ENCODE assay signal across 1 cellular context in the genomic region with DNA sequence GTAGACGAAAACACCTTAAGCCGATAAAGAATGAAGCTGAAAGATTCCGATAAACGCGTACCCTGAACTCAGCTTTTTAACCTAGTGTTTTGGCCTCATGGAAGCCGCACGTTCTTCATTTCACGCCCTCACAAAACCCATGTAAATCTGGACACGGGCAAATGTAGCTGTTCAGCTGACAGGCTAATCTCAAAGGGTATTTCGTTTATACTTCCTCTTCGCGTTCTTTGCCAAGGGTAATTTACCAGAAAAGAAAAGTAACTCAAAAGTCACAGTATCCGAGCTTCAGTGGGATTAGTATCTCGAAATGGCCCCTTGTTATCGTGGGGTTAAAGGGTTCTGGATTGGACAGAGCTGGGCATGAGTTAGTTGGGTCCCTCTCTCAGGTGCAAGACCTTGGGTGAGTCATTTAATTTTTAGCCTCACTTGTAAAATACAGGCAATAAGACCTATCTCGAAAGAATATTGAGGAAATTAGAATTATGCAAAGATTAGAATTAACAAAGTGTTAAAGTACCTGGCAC.
TF ChIP-seq lines count a peak whose summit lies in the region.

No MANE protein-coding gene starts in this region.

TF ChIP-seq in HepG2, 621 proteins besides CTCF, POLR2A, EP300 and RAD21 (continued from another document and continues in another):
- TF ChIP-seq, protein P1, sequence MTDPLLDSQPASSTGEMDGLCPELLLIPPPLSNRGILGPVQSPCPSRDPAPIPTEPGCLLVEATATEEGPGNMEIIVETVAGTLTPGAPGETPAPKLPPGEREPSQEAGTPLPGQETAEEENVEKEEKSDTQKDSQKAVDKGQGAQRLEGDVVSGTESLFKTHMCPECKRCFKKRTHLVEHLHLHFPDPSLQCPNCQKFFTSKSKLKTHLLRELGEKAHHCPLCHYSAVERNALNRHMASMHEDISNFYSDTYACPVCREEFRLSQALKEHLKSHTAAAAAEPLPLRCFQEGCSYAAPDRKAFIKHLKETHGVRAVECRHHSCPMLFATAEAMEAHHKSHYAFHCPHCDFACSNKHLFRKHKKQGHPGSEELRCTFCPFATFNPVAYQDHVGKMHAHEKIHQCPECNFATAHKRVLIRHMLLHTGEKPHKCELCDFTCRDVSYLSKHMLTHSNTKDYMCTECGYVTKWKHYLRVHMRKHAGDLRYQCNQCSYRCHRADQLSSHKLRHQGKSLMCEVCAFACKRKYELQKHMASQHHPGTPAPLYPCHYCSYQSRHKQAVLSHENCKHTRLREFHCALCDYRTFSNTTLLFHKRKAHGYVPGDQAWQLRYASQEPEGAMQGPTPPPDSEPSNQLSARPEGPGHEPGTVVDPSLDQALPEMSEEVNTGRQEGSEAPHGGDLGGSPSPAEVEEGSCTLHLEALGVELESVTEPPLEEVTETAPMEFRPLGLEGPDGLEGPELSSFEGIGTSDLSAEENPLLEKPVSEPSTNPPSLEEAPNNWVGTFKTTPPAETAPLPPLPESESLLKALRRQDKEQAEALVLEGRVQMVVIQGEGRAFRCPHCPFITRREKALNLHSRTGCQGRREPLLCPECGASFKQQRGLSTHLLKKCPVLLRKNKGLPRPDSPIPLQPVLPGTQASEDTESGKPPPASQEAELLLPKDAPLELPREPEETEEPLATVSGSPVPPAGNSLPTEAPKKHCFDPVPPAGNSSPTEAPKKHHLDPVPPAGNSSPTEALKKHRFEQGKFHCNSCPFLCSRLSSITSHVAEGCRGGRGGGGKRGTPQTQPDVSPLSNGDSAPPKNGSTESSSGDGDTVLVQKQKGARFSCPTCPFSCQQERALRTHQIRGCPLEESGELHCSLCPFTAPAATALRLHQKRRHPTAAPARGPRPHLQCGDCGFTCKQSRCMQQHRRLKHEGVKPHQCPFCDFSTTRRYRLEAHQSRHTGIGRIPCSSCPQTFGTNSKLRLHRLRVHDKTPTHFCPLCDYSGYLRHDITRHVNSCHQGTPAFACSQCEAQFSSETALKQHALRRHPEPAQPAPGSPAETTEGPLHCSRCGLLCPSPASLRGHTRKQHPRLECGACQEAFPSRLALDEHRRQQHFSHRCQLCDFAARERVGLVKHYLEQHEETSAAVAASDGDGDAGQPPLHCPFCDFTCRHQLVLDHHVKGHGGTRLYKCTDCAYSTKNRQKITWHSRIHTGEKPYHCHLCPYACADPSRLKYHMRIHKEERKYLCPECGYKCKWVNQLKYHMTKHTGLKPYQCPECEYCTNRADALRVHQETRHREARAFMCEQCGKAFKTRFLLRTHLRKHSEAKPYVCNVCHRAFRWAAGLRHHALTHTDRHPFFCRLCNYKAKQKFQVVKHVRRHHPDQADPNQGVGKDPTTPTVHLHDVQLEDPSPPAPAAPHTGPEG (CRISPR knock-in tag; IDR thresholded peaks at IDR 0.05), result peak; percentile 10; the same call in 1 of the 2 replicates
- TF ChIP-seq PRDM15 (CRISPR knock-in tag; IDR thresholded peaks at IDR 0.05) (no peak), SALL2 (CRISPR knock-in tag; IDR thresholded peaks at IDR 0.05) (peak; percentile 17; the same call in 1 of the 2 replicates), MXD4 (CRISPR knock-in tag; IDR thresholded peaks at IDR 0.05) (peak; percentile 7; the same call in 1 of the 2 replicates), CBX2 (IDR thresholded peaks at IDR 0.05; ENCODE audit: low read depth, low read length) (peak; percentile 51), CBX2 (CRISPR knock-in tag; IDR thresholded peaks at IDR 0.05; ENCODE audit: low read depth) (no peak), LRRFIP1 (CRISPR knock-in tag; conservative IDR thresholded peaks at IDR 0.05) (0 out of 2 replicates have a peak, but pooled peaks have one; percentile 1), SP2 (CRISPR knock-in tag; IDR thresholded peaks at IDR 0.05) (no peak), ZNF580 (CRISPR knock-in tag; IDR thresholded peaks at IDR 0.05; ENCODE audit: borderline replicate concordance, low read depth) (no peak), SAFB2 (CRISPR knock-in tag; IDR thresholded peaks at IDR 0.05; ENCODE audit: borderline replicate concordance, low read depth) (no peak), YEATS4 (CRISPR knock-in tag; IDR thresholded peaks at IDR 0.05; ENCODE audit: borderline replicate concordance) (no peak), ZNF775 (CRISPR knock-in tag; IDR thresholded peaks at IDR 0.05; ENCODE audit: borderline replicate concordance) (no peak), BCL6 (CRISPR knock-in tag; IDR thresholded peaks at IDR 0.05) (no peak), SKI (IDR thresholded peaks at IDR 0.05; ENCODE audit: partially characterized antibody) (no peak), NFYB (CRISPR knock-in tag; IDR thresholded peaks at IDR 0.05) (no peak), ATF1 (CRISPR knock-in tag; IDR thresholded peaks at IDR 0.05) (no peak), ZNF570 (CRISPR knock-in tag; IDR thresholded peaks at IDR 0.05; ENCODE audit: borderline replicate concordance) (no peak), ISX (CRISPR knock-in tag; conservative IDR thresholded peaks at IDR 0.05) (peak; percentile 95), MEIS2 (CRISPR knock-in tag; IDR thresholded peaks at IDR 0.05) (peak; percentile 11; the same call in 1 of the 2 replicates), GTF2F1 (IDR thresholded peaks at IDR 0.05; ENCODE audit: low read length) (no peak), THAP11 (CRISPR knock-in tag; IDR thresholded peaks at IDR 0.05) (no peak), TEF (CRISPR knock-in tag; IDR thresholded peaks at IDR 0.05) (no peak), ZNF264 (CRISPR knock-in tag; IDR thresholded peaks at IDR 0.05) (peak; percentile 46), ZNF773 (CRISPR knock-in tag; IDR thresholded peaks at IDR 0.05; ENCODE audit: borderline replicate concordance) (0 out of 2 replicates have a peak, but pooled peaks have one; percentile 7)
- TF ChIP-seq, protein P2, sequence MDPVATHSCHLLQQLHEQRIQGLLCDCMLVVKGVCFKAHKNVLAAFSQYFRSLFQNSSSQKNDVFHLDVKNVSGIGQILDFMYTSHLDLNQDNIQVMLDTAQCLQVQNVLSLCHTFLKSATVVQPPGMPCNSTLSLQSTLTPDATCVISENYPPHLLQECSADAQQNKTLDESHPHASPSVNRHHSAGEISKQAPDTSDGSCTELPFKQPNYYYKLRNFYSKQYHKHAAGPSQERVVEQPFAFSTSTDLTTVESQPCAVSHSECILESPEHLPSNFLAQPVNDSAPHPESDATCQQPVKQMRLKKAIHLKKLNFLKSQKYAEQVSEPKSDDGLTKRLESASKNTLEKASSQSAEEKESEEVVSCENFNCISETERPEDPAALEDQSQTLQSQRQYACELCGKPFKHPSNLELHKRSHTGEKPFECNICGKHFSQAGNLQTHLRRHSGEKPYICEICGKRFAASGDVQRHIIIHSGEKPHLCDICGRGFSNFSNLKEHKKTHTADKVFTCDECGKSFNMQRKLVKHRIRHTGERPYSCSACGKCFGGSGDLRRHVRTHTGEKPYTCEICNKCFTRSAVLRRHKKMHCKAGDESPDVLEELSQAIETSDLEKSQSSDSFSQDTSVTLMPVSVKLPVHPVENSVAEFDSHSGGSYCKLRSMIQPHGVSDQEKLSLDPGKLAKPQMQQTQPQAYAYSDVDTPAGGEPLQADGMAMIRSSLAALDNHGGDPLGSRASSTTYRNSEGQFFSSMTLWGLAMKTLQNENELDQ (CRISPR knock-in tag; IDR thresholded peaks at IDR 0.05; ENCODE audit: borderline replicate concordance), result no peak
- TF ChIP-seq, protein P3, sequence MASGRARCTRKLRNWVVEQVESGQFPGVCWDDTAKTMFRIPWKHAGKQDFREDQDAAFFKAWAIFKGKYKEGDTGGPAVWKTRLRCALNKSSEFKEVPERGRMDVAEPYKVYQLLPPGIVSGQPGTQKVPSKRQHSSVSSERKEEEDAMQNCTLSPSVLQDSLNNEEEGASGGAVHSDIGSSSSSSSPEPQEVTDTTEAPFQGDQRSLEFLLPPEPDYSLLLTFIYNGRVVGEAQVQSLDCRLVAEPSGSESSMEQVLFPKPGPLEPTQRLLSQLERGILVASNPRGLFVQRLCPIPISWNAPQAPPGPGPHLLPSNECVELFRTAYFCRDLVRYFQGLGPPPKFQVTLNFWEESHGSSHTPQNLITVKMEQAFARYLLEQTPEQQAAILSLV (CRISPR knock-in tag; IDR thresholded peaks at IDR 0.05; ENCODE audit: borderline replicate concordance), result no peak
- TF ChIP-seq, protein P4, sequence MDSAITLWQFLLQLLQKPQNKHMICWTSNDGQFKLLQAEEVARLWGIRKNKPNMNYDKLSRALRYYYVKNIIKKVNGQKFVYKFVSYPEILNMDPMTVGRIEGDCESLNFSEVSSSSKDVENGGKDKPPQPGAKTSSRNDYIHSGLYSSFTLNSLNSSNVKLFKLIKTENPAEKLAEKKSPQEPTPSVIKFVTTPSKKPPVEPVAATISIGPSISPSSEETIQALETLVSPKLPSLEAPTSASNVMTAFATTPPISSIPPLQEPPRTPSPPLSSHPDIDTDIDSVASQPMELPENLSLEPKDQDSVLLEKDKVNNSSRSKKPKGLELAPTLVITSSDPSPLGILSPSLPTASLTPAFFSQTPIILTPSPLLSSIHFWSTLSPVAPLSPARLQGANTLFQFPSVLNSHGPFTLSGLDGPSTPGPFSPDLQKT (CRISPR knock-in tag; IDR thresholded peaks at IDR 0.05; ENCODE audit: borderline replicate concordance), result no peak
- TF ChIP-seq, protein P5, sequence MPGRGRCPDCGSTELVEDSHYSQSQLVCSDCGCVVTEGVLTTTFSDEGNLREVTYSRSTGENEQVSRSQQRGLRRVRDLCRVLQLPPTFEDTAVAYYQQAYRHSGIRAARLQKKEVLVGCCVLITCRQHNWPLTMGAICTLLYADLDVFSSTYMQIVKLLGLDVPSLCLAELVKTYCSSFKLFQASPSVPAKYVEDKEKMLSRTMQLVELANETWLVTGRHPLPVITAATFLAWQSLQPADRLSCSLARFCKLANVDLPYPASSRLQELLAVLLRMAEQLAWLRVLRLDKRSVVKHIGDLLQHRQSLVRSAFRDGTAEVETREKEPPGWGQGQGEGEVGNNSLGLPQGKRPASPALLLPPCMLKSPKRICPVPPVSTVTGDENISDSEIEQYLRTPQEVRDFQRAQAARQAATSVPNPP (CRISPR knock-in tag; IDR thresholded peaks at IDR 0.05), result peak; percentile 5; the same call in 1 of the 2 replicates
- TF ChIP-seq, protein P6, sequence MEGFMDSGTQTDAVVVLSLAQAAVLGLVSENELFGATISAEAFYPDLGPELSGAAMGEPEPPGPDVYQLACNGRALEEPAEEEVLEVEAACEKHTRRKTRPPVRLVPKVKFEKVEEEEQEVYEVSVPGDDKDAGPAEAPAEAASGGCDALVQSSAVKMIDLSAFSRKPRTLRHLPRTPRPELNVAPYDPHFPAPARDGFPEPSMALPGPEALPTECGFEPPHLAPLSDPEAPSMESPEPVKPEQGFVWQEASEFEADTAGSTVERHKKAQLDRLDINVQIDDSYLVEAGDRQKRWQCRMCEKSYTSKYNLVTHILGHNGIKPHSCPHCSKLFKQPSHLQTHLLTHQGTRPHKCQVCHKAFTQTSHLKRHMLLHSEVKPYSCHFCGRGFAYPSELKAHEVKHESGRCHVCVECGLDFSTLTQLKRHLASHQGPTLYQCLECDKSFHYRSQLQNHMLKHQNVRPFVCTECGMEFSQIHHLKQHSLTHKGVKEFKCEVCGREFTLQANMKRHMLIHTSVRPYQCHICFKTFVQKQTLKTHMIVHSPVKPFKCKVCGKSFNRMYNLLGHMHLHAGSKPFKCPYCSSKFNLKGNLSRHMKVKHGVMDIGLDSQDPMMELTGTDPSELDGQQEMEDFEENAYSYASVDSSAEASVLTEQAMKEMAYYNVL (CRISPR knock-in tag; IDR thresholded peaks at IDR 0.05; ENCODE audit: borderline replicate concordance), result no peak
